Comparison of ENCODE assay signal across 8 cellular contexts in genomic region chr3:122513386-122514122, GRCh38. TPM values are rescaled to one million over a fixed set of nuclear protein-coding genes. Genes with fewer than 3 reads are reported as not detected.
DNase-seq lines count a peak whose midpoint lies in the region; ATAC-seq and TF ChIP-seq lines count a peak whose summit lies in the region.

No MANE protein-coding gene starts in this region.

- H3K9me3 Mint-ChIP-seq in naive thymus-derived CD8-positive, alpha-beta T cell = peaks cover 0 to 11% (median 6%) of the 10 kb centered on the region in 9 donors

- DNase-seq in Caki2 (ENCODE audit: low read depth) (peak; percentile 64), colonic mucosa (no peak), ureter (ENCODE audit: low spot score) (no peak), Ammon's horn (ENCODE audit: low spot score) (no peak), activated gamma-delta T cell (lab: John Stamatoyannopoulos, UW) (no peak)
- DNase-seq in naive thymus-derived CD8-positive, alpha-beta T cell = peak in 1 of 10 donors; percentile 15
- DNase-seq in stimulated activated CD8-positive, alpha-beta memory T cell treated with anti-CD3 and anti-CD28 coated beads, Interleukin-4, amount 100 ng/mL, for 48 hours = no peak

- no peaks in the 10 kb centered on the region for H3K9me3 ChIP-seq in colonic mucosa

- H3K9ac ChIP-seq in KMS-11 (peak overlapping the region; percentile 91), colonic mucosa (ENCODE audit: low read depth in 2 of 2, low read length in 2 of 2) (peak overlapping the region in 1 of 2 donors; percentile 71)

- POLR2A ChIA-PET in naive thymus-derived CD8-positive, alpha-beta T cell (lab: Charles Lee) = no interaction called here

- H3K36me3 Mint-ChIP-seq in naive thymus-derived CD8-positive, alpha-beta T cell = peaks cover 5 to 12% (median 7%) of the 10 kb centered on the region in 3 donors

- H3K27me3 ChIP-seq in KMS-11 (ENCODE audit: insufficient read depth, low read depth) (no peaks in the 10 kb centered on the region), colonic mucosa (no peaks in the 10 kb centered on the region)

- H3K27ac ChIP-seq in KMS-11 = peak overlapping the region; percentile 89
- H3K27ac ChIP-seq in colonic mucosa = peak overlapping the region; percentile 97

- H3K4me3 ChIP-seq in KMS-11 (IDR thresholded peaks at IDR 0.05; ENCODE audit: insufficient read depth, low read depth, low read length) (peak overlapping the region; percentile 31), colonic mucosa (peak overlapping the region; percentile 90)

- H3K4me3 Mint-ChIP-seq in naive thymus-derived CD8-positive, alpha-beta T cell = peak overlapping the region; percentile 82 to 95 (median 88)

- no peaks in the 10 kb centered on the region for H3K36me3 ChIP-seq in KMS-11 (ENCODE audit: insufficient read depth)
- H3K36me3 ChIP-seq in colonic mucosa = no peaks in the 10 kb centered on the region

- TF ChIP-seq CTCF in KMS-11 (conservative IDR thresholded peaks at IDR 0.05; ENCODE audit: low read depth, low read length) (no peak), colonic mucosa (IDR thresholded peaks at IDR 0.05) (no peak)

- H3K27me3 Mint-ChIP-seq in naive thymus-derived CD8-positive, alpha-beta T cell = no peaks in the 10 kb centered on the region

- peaks cover 29 to 58% (median 52%) of the 10 kb centered on the region in 4 donors for H3K4me1 Mint-ChIP-seq in naive thymus-derived CD8-positive, alpha-beta T cell

- H3K79me2 ChIP-seq in KMS-11 (ENCODE audit: insufficient read depth, low read depth) = peaks cover 54% of the 10 kb centered on the region

- in situ Hi-C loops in Caki2 (cut with HindIII; ENCODE audit: low pct_unique_long_range_greater_than_20kb, low sequenced_read_pairs) = no loop called here

- H4K20me1 ChIP-seq in KMS-11 (ENCODE audit: insufficient read depth) = peaks cover 38% of the 10 kb centered on the region

- H2AFZ ChIP-seq in KMS-11 (ENCODE audit: low read depth) = peak overlapping the region; percentile 1; the same call in 1 of the 2 replicates

- peak overlapping the region; percentile 86 to 97 (median 93) for H3K27ac Mint-ChIP-seq in naive thymus-derived CD8-positive, alpha-beta T cell

- H3K4me1 ChIP-seq in KMS-11 (ENCODE audit: low read depth, poor library complexity, severe bottlenecking) = peaks cover 11% of the 10 kb centered on the region
- no peaks in the 10 kb centered on the region for H3K4me1 ChIP-seq in colonic mucosa

- no peak for ATAC-seq in naive thymus-derived CD8-positive, alpha-beta T cell

- intact Hi-C loops in colonic mucosa (cut with DNase I) = no loop called here

- peak overlapping the region; percentile 75 for H3K4me2 ChIP-seq in KMS-11

RNA-seq across cellular contexts. Expression of gene KPNA1, which starts 1.2 kb away (rescaled TPM):
- 43.0 and 50.8 TPM in 2 replicates for total RNA-seq in Caki2 (2014; rRNA removed; shearing (Covaris generic); ENCODE audit: low replicate concordance)
- total RNA-seq in colonic mucosa (10 to 100 TPM; 47.4 to 60.4 TPM), ureter (75.7 TPM)
- total RNA-seq in naive thymus-derived CD8-positive, alpha-beta T cell = 10 to 100 TPM; 74.2 to 78.2 TPM
- 10 to 100 TPM; 36.9 to 49.5 (median 41.7) TPM for polyA plus RNA-seq in naive thymus-derived CD8-positive, alpha-beta T cell

RNA-seq across cellular contexts. Expression of gene PARP9, which starts 50.5 kb away (rescaled TPM):
- total RNA-seq in Caki2 (2014; rRNA removed; shearing (Covaris generic); ENCODE audit: low replicate concordance) = 7.0 and 8.7 TPM in 2 replicates
- total RNA-seq in colonic mucosa (10 to 100 TPM; 20.2 to 28.0 TPM), ureter (33.9 TPM)
- 10 to 100 TPM; 19.2 to 21.5 TPM for total RNA-seq in naive thymus-derived CD8-positive, alpha-beta T cell
- polyA plus RNA-seq in naive thymus-derived CD8-positive, alpha-beta T cell = 10 to 100 TPM; 18.0 to 30.8 (median 18.6) TPM

RNA-seq across cellular contexts. Expression of gene DTX3L, which starts 50.6 kb away (rescaled TPM):
- 15.0 and 17.2 TPM in 2 replicates for total RNA-seq in Caki2 (2014; rRNA removed; shearing (Covaris generic); ENCODE audit: low replicate concordance)
- total RNA-seq in colonic mucosa (10 to 100 TPM; 44.0 to 46.4 TPM), ureter (42.1 TPM)
- total RNA-seq in naive thymus-derived CD8-positive, alpha-beta T cell = 10 to 100 TPM; 35.1 to 40.6 TPM
- polyA plus RNA-seq in naive thymus-derived CD8-positive, alpha-beta T cell = 10 to 100 TPM; 20.2 to 27.6 (median 26.3) TPM
